8 cellular contexts compared by ENCODE assay signal in the genomic region with DNA sequence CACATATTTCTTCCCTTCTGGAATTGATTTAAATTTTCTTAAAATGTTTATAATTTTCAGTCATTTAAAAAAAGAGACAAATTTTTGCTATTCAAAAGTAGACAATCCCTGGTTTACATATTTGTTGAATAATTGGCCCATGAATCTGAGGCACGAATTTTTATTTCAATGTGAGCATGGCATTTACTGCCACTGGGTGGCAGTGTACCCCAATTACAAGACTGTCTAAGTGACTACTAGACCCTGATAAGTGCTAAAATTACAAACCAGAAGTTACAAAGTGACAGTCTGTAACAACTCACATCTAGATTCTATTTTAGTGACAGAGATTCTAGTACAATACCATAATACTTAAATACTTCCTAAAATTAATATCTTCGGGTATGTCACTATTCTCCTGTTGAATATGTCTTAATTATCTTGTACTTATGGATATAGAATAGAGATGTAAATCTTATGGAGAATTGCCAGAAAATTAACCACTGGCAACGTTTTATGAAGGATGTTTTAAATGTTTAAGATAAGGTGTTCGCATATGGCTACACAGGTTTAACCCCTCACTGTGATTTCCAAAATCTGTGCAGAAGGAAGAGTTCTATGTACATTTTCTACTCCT.
A peak's percentile ranks its signal among the peaks of the same experiment; 100 is the strongest.
DNase-seq lines count a peak whose midpoint lies in the region; ATAC-seq and TF ChIP-seq lines count a peak whose summit lies in the region.

No MANE protein-coding gene starts in this region.

- H3K23ac ChIP-seq in mesenchymal stem cell (ENCODE audit: low read length in 2 of 2), result no peak overlapping the region

- H2AFZ ChIP-seq in OCI-LY7 (ENCODE audit: low read length) (no peak overlapping the region), mesenchymal stem cell (ENCODE audit: low read depth, low read length) (no peak overlapping the region)

- H3K18ac ChIP-seq in mesenchymal stem cell (ENCODE audit: low read depth in 1 of 2, low read length in 2 of 2), result no peak overlapping the region

- POLR2A ChIA-PET in OCI-LY7 (lab: Charles Lee), result no interaction called here

- H3K27ac ChIP-seq in OCI-LY7 (ENCODE audit: low read depth, low read length, poor library complexity, severe bottlenecking), result no peak overlapping the region
- H3K27ac ChIP-seq in mesenchymal stem cell (ENCODE audit: low read length, poor library complexity, severe bottlenecking), result no peak overlapping the region

- H3K4me1 ChIP-seq in OCI-LY7 (ENCODE audit: insufficient read depth, low read length, poor library complexity, severe bottlenecking), result no peaks in the 10 kb centered on the region
- no peaks in the 10 kb centered on the region for H3K4me1 ChIP-seq in mesenchymal stem cell (ENCODE audit: control insufficient read depth, insufficient read depth, low read depth, low read length)

- CTCF ChIA-PET in OCI-LY7 (lab: Charles Lee; ENCODE audit: unreplicated experiment), result no interaction called here

- no peak overlapping the region for H2BK5ac ChIP-seq in mesenchymal stem cell (ENCODE audit: low read depth, low read length, poor library complexity, severe bottlenecking)

- no peaks in the 10 kb centered on the region for H3K79me2 ChIP-seq in OCI-LY7 (ENCODE audit: insufficient read depth, low read depth, low read length)

- no peak overlapping the region for H3K9ac ChIP-seq in mesenchymal stem cell (ENCODE audit: low read length)

- H4K20me1 ChIP-seq in OCI-LY7 (ENCODE audit: insufficient read depth, low read length), result no peaks in the 10 kb centered on the region

- H3K4me3 ChIP-seq in OCI-LY7 (ENCODE audit: low read depth, low read length, poor library complexity, severe bottlenecking), result no peak overlapping the region
- H3K4me3 ChIP-seq in mesenchymal stem cell (ENCODE audit: insufficient read depth in 1 of 2, low read depth in 1 of 2, low read length in 2 of 2), result no peak overlapping the region

- no peak overlapping the region for H2BK15ac ChIP-seq in mesenchymal stem cell (ENCODE audit: low read depth, poor library complexity, severe bottlenecking)

- H3K14ac ChIP-seq in mesenchymal stem cell (ENCODE audit: low read length in 2 of 2), result no peak overlapping the region

- peak; percentile 95 for TF ChIP-seq CTCF in OCI-LY7 (conservative IDR thresholded peaks at IDR 0.05; ENCODE audit: low read length)

- intact Hi-C loops in OCI-LY7 (cut with micrococcal nuclease; ENCODE audit: unreplicated experiment), result loop anchor here (10.0 kb wide), 1 partner anchor 748 kb away; no protein-coding TSS in a partner anchor

- H4K8ac ChIP-seq in mesenchymal stem cell (ENCODE audit: low read length), result no peak overlapping the region

- H3K4ac ChIP-seq in mesenchymal stem cell (ENCODE audit: low read depth in 1 of 2, low read length in 2 of 2), result no peak overlapping the region

- ATAC-seq in HG02938 (IDR thresholded peaks at IDR 0.05; ENCODE audit: unreplicated experiment), result peak; percentile 70
- ATAC-seq in HG02970 (IDR thresholded peaks at IDR 0.05; ENCODE audit: low FRiP score, unreplicated experiment), result no peak
- no peak for ATAC-seq in GM21528 (IDR thresholded peaks at IDR 0.05; ENCODE audit: low FRiP score, unreplicated experiment)

- H2BK12ac ChIP-seq in mesenchymal stem cell (ENCODE audit: low read length in 2 of 2), result no peak overlapping the region

- no peaks in the 10 kb centered on the region for H3K36me3 ChIP-seq in OCI-LY7 (ENCODE audit: insufficient read depth, low read length)
- no peaks in the 10 kb centered on the region for H3K36me3 ChIP-seq in mesenchymal stem cell (ENCODE audit: control insufficient read depth in 1 of 2, insufficient read depth in 2 of 2, low read depth in 1 of 2, low read length in 2 of 2)

- no peaks in the 10 kb centered on the region for H3K79me1 ChIP-seq in mesenchymal stem cell (replicated peaks; ENCODE audit: low read length, poor library complexity, severe bottlenecking)

- H3K4me2 ChIP-seq in OCI-LY7 (ENCODE audit: low read length) (no peak overlapping the region), mesenchymal stem cell (ENCODE audit: low read length, poor library complexity, severe bottlenecking) (no peak overlapping the region)

- no TSS peak for BruUV-seq in OCI-LY7 (replicated peaks; lab: Mats Ljungman, UMichigan)

- peaks cover 0 to 42% of the 10 kb centered on the region in 2 experiments for H3K27me3 ChIP-seq in mesenchymal stem cell (ENCODE audit: control insufficient read depth in 1 of 2, insufficient read depth in 1 of 2, low read length in 2 of 2)

- no peaks in the 10 kb centered on the region for H3K9me2 ChIP-seq in OCI-LY7 (ENCODE audit: insufficient read depth, low read length)

- H2BK120ac ChIP-seq in mesenchymal stem cell (ENCODE audit: low read depth, low read length), result no peak overlapping the region

- no peak overlapping the region for H2AK5ac ChIP-seq in mesenchymal stem cell (ENCODE audit: low read length, severe bottlenecking)

- 44% methylated on average over 2 of the region's 4 CpGs for WGBS in mesenchymal stem cell

- H3K9me3 ChIP-seq in OCI-LY7 (ENCODE audit: low read length) (no peaks in the 10 kb centered on the region), mesenchymal stem cell (ENCODE audit: control insufficient read depth, low read length) (no peaks in the 10 kb centered on the region)

- no peak overlapping the region for H4K91ac ChIP-seq in mesenchymal stem cell (ENCODE audit: low read length)

- peak; percentile 6 to 68 for DNase-seq in NOMO-1 (lab: John Stamatoyannopoulos, UW; ENCODE audit: unreplicated experiment in 2 of 2)
- no peak for DNase-seq in NOMO-1 treated with dmso at 0.1 percent for 144 hours (lab: John Stamatoyannopoulos, UW; ENCODE audit: unreplicated experiment)
- peak; percentile 59 for DNase-seq in OCI-LY7 (ENCODE audit: low spot score)
- peak; percentile 42 to 65 for DNase-seq in dermis microvascular lymphatic vessel endothelial cell (ENCODE audit: low read depth in 2 of 2)
- peak; percentile 68 for DNase-seq in mesenchymal stem cell
